21 cellular contexts compared by ENCODE assay signal in genomic region chr6:10272591-10272990, GRCh38.
"Had no signal": no experiment of that assay in that cellular context is flagged by ENCODE, and none has a peak within 500 bp of the region (broad histone marks: within the 10 kb centered on the region; RNA-seq: fewer than 3 reads in every experiment).

No MANE protein-coding gene starts in this region.

- H3K27ac Mint-ChIP-seq: activated CD4-positive, alpha-beta memory T cell treated with anti-CD3 and anti-CD28 coated beads, Interleukin-2, amount 10 ng/mL, durations not matched to agents 7 days and 5 days; activated CD4-positive, alpha-beta T cell treated with anti-CD3 and anti-CD28 coated beads for 36 hours; memory B cell; naive thymus-derived CD8-positive, alpha-beta T cell had no signal

- H3K9me3 Mint-ChIP-seq: activated CD4-positive, alpha-beta memory T cell treated with anti-CD3 and anti-CD28 coated beads, Interleukin-2, amount 10 ng/mL, durations not matched to agents 7 days and 5 days; activated T-cell treated with anti-CD3 and anti-CD28 coated beads, Interleukin-2, amount 50 U/mL, for 4 hours had no signal

- H3K4me1 ChIP-seq: adrenal gland, colonic mucosa, left ventricle myocardium inferior, tibial nerve, vagina had no signal

- H3K36me3 ChIP-seq: adrenal gland, colonic mucosa, left ventricle myocardium inferior, tibial nerve, vagina had no signal

- H3K27ac ChIP-seq: adrenal gland, colonic mucosa, hepatocyte, left ventricle myocardium inferior, tibial nerve, vagina, VCaP had no signal

- H3K4me3 ChIP-seq: adrenal gland, colonic mucosa, hepatocyte, left ventricle myocardium inferior, tibial nerve, vagina had no signal

- H3K4me3 Mint-ChIP-seq: activated CD4-positive, alpha-beta memory T cell treated with anti-CD3 and anti-CD28 coated beads, Interleukin-2, amount 10 ng/mL, durations not matched to agents 7 days and 5 days; activated CD4-positive, alpha-beta T cell treated with anti-CD3 and anti-CD28 coated beads for 36 hours; activated T-cell treated with anti-CD3 and anti-CD28 coated beads, Interleukin-2, amount 50 U/mL, for 4 hours; memory B cell; naive thymus-derived CD8-positive, alpha-beta T cell had no signal

- H3K4me1 Mint-ChIP-seq: activated CD4-positive, alpha-beta memory T cell treated with anti-CD3 and anti-CD28 coated beads, Interleukin-2, amount 10 ng/mL, durations not matched to agents 7 days and 5 days; activated CD4-positive, alpha-beta T cell treated with anti-CD3 and anti-CD28 coated beads for 36 hours; memory B cell; naive thymus-derived CD8-positive, alpha-beta T cell had no signal

- ATAC-seq: activated CD4-positive, alpha-beta T cell treated with anti-CD3 and anti-CD28 coated beads for 36 hours; activated T-cell treated with anti-CD3 and anti-CD28 coated beads, Interleukin-2, amount 50 U/mL, for 4 hours; esophagus mucosa; naive thymus-derived CD8-positive, alpha-beta T cell had no signal

- H3K27me3 ChIP-seq: adrenal gland, colonic mucosa, hepatocyte, tibial nerve, vagina had no signal

- H3K36me3 Mint-ChIP-seq: memory B cell; naive thymus-derived CD8-positive, alpha-beta T cell had no signal

- H3K9me3 ChIP-seq: adrenal gland, colonic mucosa, tibial nerve, vagina had no signal

- DNase-seq: activated CD4-positive, alpha-beta memory T cell treated with anti-CD3 and anti-CD28 coated beads, Interleukin-2, amount 10 ng/mL, durations not matched to agents 7 days and 5 days; activated CD4-positive, alpha-beta T cell treated with anti-CD3 and anti-CD28 coated beads for 36 hours; activated effector memory CD4-positive, alpha-beta T cell treated with Interleukin-2 at 50 U/mL for 16 hours; activated naive CD4-positive, alpha-beta T cell treated with anti-CD3 and anti-CD28 coated beads, Interleukin-2, amount 50 U/mL, for 16 hours; activated T-cell treated with anti-CD3 and anti-CD28 coated beads, Interleukin-2, amount 50 U/mL, for 4 hours; adrenal gland; central memory CD4-positive, alpha-beta T cell; colonic mucosa; kidney; left ventricle myocardium inferior; naive thymus-derived CD8-positive, alpha-beta T cell; retina; stimulated activated CD4-positive, alpha-beta T cell treated with anti-CD3 and anti-CD28 coated beads, Interleukin-4, amount 100 ng/mL, for 24 hours; stimulated activated naive CD4-positive, alpha-beta T cell; substantia nigra had no signal
